ENCODE assay signal across 8 cellular contexts in genomic region chr4:38782452-38783108, GRCh38. TPM values are rescaled to one million over a fixed set of nuclear protein-coding genes. Genes with fewer than 3 reads are reported as not detected.
DNase-seq lines count a peak whose midpoint lies in the region; ATAC-seq and TF ChIP-seq lines count a peak whose summit lies in the region.

Gene TLR10, minus strand, starts transcription at chr4:38782990. Its CDS starts 7,400 bp downstream, at chr4:38775590.

- WGBS in lung, 2 donors: 38 to 39% methylated on average over 12 of the region's 12 CpGs

- no peaks in the 10 kb centered on the region for H3K36me3 ChIP-seq in SJCRH30
- no peaks in the 10 kb centered on the region for H3K36me3 ChIP-seq in lung (ENCODE audit: control insufficient read depth in 2 of 2, insufficient read depth in 2 of 2, low read length in 2 of 2)
- no peaks in the 10 kb centered on the region for H3K36me3 ChIP-seq in uterus

- ATAC-seq in lung (ENCODE audit: insufficient read depth, low FRiP score): peak; percentile 58

- H3K27ac ChIP-seq in SJCRH30: no peak within 1 kb of the TSS
- H3K27ac ChIP-seq in coronary artery: no peak within 1 kb of the TSS
- no peak within 1 kb of the TSS for H3K27ac ChIP-seq in lung (ENCODE audit: low read depth in 1 of 2, low read length in 1 of 2)
- H3K27ac ChIP-seq in uterus: no peak within 1 kb of the TSS

- TF ChIP-seq CTCF in LNCAP (IDR thresholded peaks at IDR 0.05) (peak; percentile 60), coronary artery (IDR thresholded peaks at IDR 0.05) (peak; percentile 50), lung (IDR thresholded peaks at IDR 0.05; ENCODE audit: control extremely low read depth, extremely low read depth) (peak; percentile 50), uterus (IDR thresholded peaks at IDR 0.05) (peak; percentile 63 to 70 (median 64))

- peak; percentile 16 for DNase-seq in stimulated activated CD4-positive, alpha-beta T cell treated with anti-CD3 and anti-CD28 coated beads, Interleukin-12 subunit alpha, Interleukin-12 subunit beta, amount 100 ng/mL, for 4 hours
- DNase-seq in stimulated activated CD4-positive, alpha-beta T cell treated with anti-CD3 and anti-CD28 coated beads, Interleukin-4, amount 100 ng/mL, for 4 hours: no peak
- DNase-seq in H4 (ENCODE audit: low spot score): peak; percentile 46
- DNase-seq in SJCRH30: peak; percentile 39 to 68
- no peak for DNase-seq in coronary artery (ENCODE audit: low spot score)
- peak; percentile 50 for DNase-seq in lung (ENCODE audit: low spot score)
- peak in 1 of 2 donors; percentile 53 for DNase-seq in uterus

- H3K4me3 ChIP-seq in SJCRH30 (no peak within 1 kb of the TSS), coronary artery (no peak within 1 kb of the TSS), lung (no peak within 1 kb of the TSS), uterus (no peak within 1 kb of the TSS)

- H3K9me3 ChIP-seq in SJCRH30 (replicated peaks) (no peaks in the 10 kb centered on the region), lung (ENCODE audit: control insufficient read depth in 2 of 2, insufficient read depth in 1 of 2, low read length in 1 of 2) (no peaks in the 10 kb centered on the region), uterus (no peaks in the 10 kb centered on the region)

- H3K4me1 ChIP-seq in SJCRH30 (no peaks in the 10 kb centered on the region), lung (ENCODE audit: control insufficient read depth in 2 of 2, insufficient read depth in 2 of 2, low read length in 2 of 2) (no peaks in the 10 kb centered on the region), uterus (no peaks in the 10 kb centered on the region)

- intact Hi-C loops in uterus (cut with DNase I; ENCODE audit: low total_unique reads): no loop called here

- no peaks in the 10 kb centered on the region for H3K27me3 ChIP-seq in SJCRH30
- no peaks in the 10 kb centered on the region for H3K27me3 ChIP-seq in lung (ENCODE audit: control insufficient read depth, insufficient read depth)
- H3K27me3 ChIP-seq in uterus: no peaks in the 10 kb centered on the region

- TF ChIP-seq POLR2A in uterus (IDR thresholded peaks at IDR 0.05): no peak

RNA-seq across cellular contexts. Expression of gene TLR10, which starts in this region (rescaled TPM):
- total RNA-seq in H4 (2014; rRNA removed; shearing (Covaris generic)): 0.08 TPM in 1 of 2 replicates, not detected in the other
- total RNA-seq in SJCRH30 (2014; rRNA removed; shearing (Covaris generic)): not detected in 2 replicates
- total RNA-seq in lung: 1 to 10 TPM in 1 of 2 donors, under 1 TPM in 1; 0.46 to 4.4 TPM
- under 1 TPM; 0.14 to 0.73 TPM for polyA plus RNA-seq in lung
- total RNA-seq in uterus: 1 to 10 TPM in 1 of 4 donors, not detected in 3; 2.0 TPM

Comparison
In these comparisons a context has a peak if more than half of its experiments do, and no peak if none do; other contexts are left out.
1. DNase-seq: peak in stimulated activated CD4-positive, alpha-beta T cell treated with anti-CD3 and anti-CD28 coated beads, Interleukin-12 subunit alpha, Interleukin-12 subunit beta, amount 100 ng/mL, for 4 hours (single experiment) and lung (single experiment); none in stimulated activated CD4-positive, alpha-beta T cell treated with anti-CD3 and anti-CD28 coated beads, Interleukin-4, amount 100 ng/mL, for 4 hours (0 of 2) and coronary artery (single experiment).
2. Peak in DNase-seq in H4; RNA of the gene not detected or under 1 TPM.
3. Peak in DNase-seq in SJCRH30; RNA of the gene not detected or under 1 TPM.
4. Peak in every context shown above with its lines, with median percentiles within 50 percentile points of each other: CTCF ChIP-seq.